Comparison of ENCODE assay signal across 24 cellular contexts in the genomic region with DNA sequence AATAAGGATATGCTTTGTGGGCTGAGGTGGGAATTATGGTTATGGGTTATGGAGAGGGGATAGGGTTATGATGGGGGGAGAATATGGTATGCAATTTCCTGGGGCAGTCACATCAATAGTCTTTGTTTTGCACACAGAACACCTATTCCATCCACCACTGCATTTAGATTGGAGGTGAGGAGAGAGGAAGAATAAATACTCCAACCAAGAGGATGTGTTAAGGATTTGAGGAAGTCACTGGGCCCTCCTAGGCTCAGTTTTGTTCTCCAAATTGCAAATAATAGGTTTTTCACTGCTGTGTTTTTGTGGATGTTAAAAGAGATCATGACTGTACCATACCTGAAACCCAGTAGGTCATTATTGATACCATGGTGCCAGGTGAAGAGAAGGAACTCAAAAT. TPM values are rescaled to one million over a fixed set of nuclear protein-coding genes. Genes with fewer than 3 reads are reported as not detected.
"Had no signal": no experiment of that assay in that cellular context is flagged by ENCODE, and none has a peak within 500 bp of the region (broad histone marks: within the 10 kb centered on the region; RNA-seq: fewer than 3 reads in every experiment).

No MANE protein-coding gene starts in this region.

- H3K36me3 ChIP-seq: ascending aorta, breast epithelium, neutrophil, tibial nerve, uterus had no signal

- H3K36me3 Mint-ChIP-seq: natural killer cell; stimulated activated memory B cell treated with anti-CD40 and anti-IgM and Interleukin-4, amounts not matched to agents 10 μg/mL and 1 μg/mL and 100 μg/mL, for 72 hours had no signal

- H3K4me3 ChIP-seq: ascending aorta, breast epithelium, mucosa of descending colon, tibial nerve, uterus had no signal

- H3K4me1 ChIP-seq: ascending aorta, breast epithelium, parathyroid adenoma, tibial nerve, uterus had no signal

- H3K4me1 Mint-ChIP-seq: memory B cell, natural killer cell had no signal

- ATAC-seq: left ventricle myocardium superior; natural killer cell; stimulated activated memory B cell treated with anti-CD40 and anti-IgM and Interleukin-4, amounts not matched to agents 10 μg/mL and 1 μg/mL and 100 μg/mL, for 72 hours had no signal

- H3K27ac Mint-ChIP-seq: activated T-helper 2 cell treated with anti-CD3 and anti-CD28 coated beads, Interferon-gamma antibody, Interleukin-2, Interleukin-4, amounts not matched to agents 10 μg/mL and 5 μg/mL and 100 μg/mL, durations not matched to agents 14 hours and 24 hours and 36 hours; memory B cell; natural killer cell; stimulated activated memory B cell treated with anti-CD40 and anti-IgM and Interleukin-4, amounts not matched to agents 10 μg/mL and 1 μg/mL and 100 μg/mL, for 72 hours had no signal

- H3K4me3 Mint-ChIP-seq: memory B cell; natural killer cell; stimulated activated memory B cell treated with anti-CD40 and anti-IgM and Interleukin-4, amounts not matched to agents 10 μg/mL and 1 μg/mL and 100 μg/mL, for 72 hours had no signal

- H3K9me3 ChIP-seq: ascending aorta, mucosa of descending colon, neutrophil, uterus had no signal

- H3K27ac ChIP-seq: ascending aorta, breast epithelium, epithelial cell of prostate, neutrophil, parathyroid adenoma, tibial nerve, uterus had no signal

- DNase-seq: activated CD4-positive, alpha-beta T cell treated with anti-CD3 and anti-CD28 coated beads, Interleukin-2, amount 50 U/mL, for 4 hours; activated CD4-positive, CD25-positive, alpha-beta regulatory T cell; dermis blood vessel endothelial cell; head of caudate nucleus; kidney glomerular epithelial cell; left ventricle myocardium superior; mucosa of descending colon; natural killer cell; stimulated activated CD4-positive, alpha-beta T cell treated with anti-CD3 and anti-CD28 coated beads, Interleukin-12 subunit alpha, Interleukin-12 subunit beta, amount 100 ng/mL, for 4 hours; stimulated activated CD4-positive, alpha-beta T cell treated with anti-CD3 and anti-CD28 coated beads, Interleukin-2, amount 100 ng/mL, for 24 hours; substantia nigra; SW 1271; uterus had no signal

- H3K27me3 ChIP-seq: ascending aorta, breast epithelium, tibial nerve, uterus had no signal

RNA-seq across cellular contexts. Expression of gene SIRPG, which starts 29.5 kb away (rescaled TPM):
- total RNA-seq: ascending aorta, breast epithelium, chondrocyte, dermis blood vessel endothelial cell, frontal cortex had no signal
